Comparison of ENCODE assay signal across 1 cellular context in genomic region chr6:157392927-157393666, GRCh38.
TF ChIP-seq lines count a peak whose summit lies in the region.

No MANE protein-coding gene starts in this region.

TF ChIP-seq in K562, 482 proteins besides CTCF, POLR2A, EP300 and RAD21 (continued from another document and continues in another):
- TF ChIP-seq HBP1 (CRISPR knock-in tag; IDR thresholded peaks at IDR 0.05) = no peak
- TF ChIP-seq SRSF7 (optimal IDR thresholded peaks at IDR 0.05; ENCODE audit: low read depth, low read length) = no peak
- no peak for TF ChIP-seq ZNF280A (IDR thresholded peaks at IDR 0.05; ENCODE audit: low read depth, partially characterized antibody)
- TF ChIP-seq HMGXB4 (CRISPR knock-in tag; IDR thresholded peaks at IDR 0.05) = no peak
- TF ChIP-seq RAD51 (IDR thresholded peaks at IDR 0.05; ENCODE audit: borderline replicate concordance, low read depth) = no peak
- no peak for TF ChIP-seq USF2 (CRISPR knock-in tag; IDR thresholded peaks at IDR 0.05)
- no peak for TF ChIP-seq TCF7L2 (IDR thresholded peaks at IDR 0.05; ENCODE audit: low read depth, low read length)
- peak; percentile 73; the same call in 1 of the 2 replicates for TF ChIP-seq ESRRA (IDR thresholded peaks at IDR 0.05; ENCODE audit: borderline replicate concordance, low read depth)
- no peak; the same call in 1 of the 2 replicates for TF ChIP-seq ATF6 (CRISPR knock-in tag; IDR thresholded peaks at IDR 0.05)
- TF ChIP-seq TRIM25 (IDR thresholded peaks at IDR 0.05; ENCODE audit: borderline replicate concordance) = no peak
- peak; percentile 89 for TF ChIP-seq KLF16 (IDR thresholded peaks at IDR 0.05)
- TF ChIP-seq SMAD3 (CRISPR knock-in tag; conservative IDR thresholded peaks at IDR 0.05) = no peak
- TF ChIP-seq E2F8 (IDR thresholded peaks at IDR 0.05; ENCODE audit: low read depth, partially characterized antibody) = no peak
- no peak for TF ChIP-seq HNRNPUL1 (IDR thresholded peaks at IDR 0.05; ENCODE audit: low read length)
- no peak for TF ChIP-seq ZNF311 (CRISPR knock-in tag; IDR thresholded peaks at IDR 0.05)
- peak; percentile 78 for TF ChIP-seq VEZF1 (CRISPR knock-in tag; IDR thresholded peaks at IDR 0.05)
- TF ChIP-seq TCFL5 (CRISPR knock-in tag; conservative IDR thresholded peaks at IDR 0.05) = no peak
- TF ChIP-seq ZNF518B (CRISPR knock-in tag; IDR thresholded peaks at IDR 0.05) = no peak
- no peak; the same call in 1 of the 2 replicates for TF ChIP-seq ZNF274 (IDR thresholded peaks at IDR 0.05; ENCODE audit: borderline replicate concordance, low read depth, low read length)
- TF ChIP-seq BDP1 (IDR thresholded peaks at IDR 0.05; ENCODE audit: insufficient read depth, insufficient read length) = no peak
- TF ChIP-seq NCOR1 (IDR thresholded peaks at IDR 0.05) = peak; percentile 82
- TF ChIP-seq ZFP91 (CRISPR knock-in tag; IDR thresholded peaks at IDR 0.05) = no peak
- TF ChIP-seq NCOA2 (IDR thresholded peaks at IDR 0.05; ENCODE audit: partially characterized antibody in 2 of 2) = peak in 1 of 2 experiments; percentile 15
- peak; percentile 84; the same call in 1 of the 2 replicates for TF ChIP-seq HDAC2 (IDR thresholded peaks at IDR 0.05)
- TF ChIP-seq PHF21A (IDR thresholded peaks at IDR 0.05; ENCODE audit: borderline replicate concordance, low read depth) = no peak
- TF ChIP-seq SMAD4 (CRISPR knock-in tag; conservative IDR thresholded peaks at IDR 0.05) = peak; percentile 80; the same call in 1 of the 2 replicates
- peak; percentile 4; the same call in 1 of the 2 replicates for TF ChIP-seq KLF6 (CRISPR knock-in tag; IDR thresholded peaks at IDR 0.05; ENCODE audit: borderline replicate concordance)
- TF ChIP-seq CGGBP1 (CRISPR knock-in tag; IDR thresholded peaks at IDR 0.05) = no peak
- no peak for TF ChIP-seq ZNF165 (CRISPR knock-in tag; IDR thresholded peaks at IDR 0.05; ENCODE audit: borderline replicate concordance)
- TF ChIP-seq SMARCC2 (IDR thresholded peaks at IDR 0.05; ENCODE audit: low read depth) = peak; percentile 75; the same call in 1 of the 2 replicates
- 0 out of 2 replicates have a peak, but pooled peaks have one; percentile 6 for TF ChIP-seq ZKSCAN8 (CRISPR knock-in tag; IDR thresholded peaks at IDR 0.05)
- TF ChIP-seq ATF7 (IDR thresholded peaks at IDR 0.05) = peak; percentile 71
- TF ChIP-seq RBM34 (IDR thresholded peaks at IDR 0.05; ENCODE audit: borderline replicate concordance, insufficient read depth, low read length) = no peak
- no peak for TF ChIP-seq KAT8 (IDR thresholded peaks at IDR 0.05; ENCODE audit: low read depth)
- peak; percentile 76; the same call in 1 of the 2 replicates for TF ChIP-seq HNRNPL (IDR thresholded peaks at IDR 0.05; ENCODE audit: low read depth, low read length)
- peak; percentile 78 to 99; a peak in 3 of 4 replicates for TF ChIP-seq RCOR1 (IDR thresholded peaks at IDR 0.05; ENCODE audit: borderline replicate concordance in 1 of 2, low read depth in 2 of 2, low read length in 2 of 2)
- no peak for TF ChIP-seq ZNF232 (CRISPR knock-in tag; IDR thresholded peaks at IDR 0.05)
- no peak for TF ChIP-seq CHD1 (IDR thresholded peaks at IDR 0.05; ENCODE audit: low read length)
